In genomic region chr1:153404768-153405167, GRCh38 we compare ENCODE assay signal across 8 cellular contexts. TPM values are rescaled to one million over a fixed set of nuclear protein-coding genes. Genes with fewer than 3 reads are reported as not detected.
DNase-seq lines count a peak whose midpoint lies in the region; ATAC-seq and TF ChIP-seq lines count a peak whose summit lies in the region.

No MANE protein-coding gene starts in this region.

- no peak overlapping the region for H2BK15ac ChIP-seq in IMR-90 (ENCODE audit: low read depth, low read length)

- H3K27me3 Mint-ChIP-seq in CD4-positive, alpha-beta T cell, result peaks cover 16% of the 10 kb centered on the region
- peaks cover 14 to 30% (median 20%) of the 10 kb centered on the region in 5 donors for H3K27me3 Mint-ChIP-seq in naive thymus-derived CD4-positive, alpha-beta T cell

- H3K4ac ChIP-seq in IMR-90 (ENCODE audit: low read depth, low read length), result no peak overlapping the region

- H2BK120ac ChIP-seq in IMR-90 (ENCODE audit: low read depth, low read length), result no peak overlapping the region

- in situ Hi-C loops in IMR-90 (cut with MboI; ENCODE audit: low sequenced_read_pairs), result no loop called here

- no peak overlapping the region for H3K18ac ChIP-seq in IMR-90 (ENCODE audit: low read depth, low read length)

- H3K4me3 Mint-ChIP-seq in CD4-positive, alpha-beta T cell, result no peak overlapping the region
- H3K4me3 Mint-ChIP-seq in naive thymus-derived CD4-positive, alpha-beta T cell, result no peak overlapping the region

- no peak overlapping the region for H3K4me3 ChIP-seq in IMR-90 (ENCODE audit: insufficient read depth, low read depth, low read length)
- H3K4me3 ChIP-seq in naive thymus-derived CD4-positive, alpha-beta T cell (ENCODE audit: low read length), result no peak overlapping the region
- H3K4me3 ChIP-seq in upper lobe of left lung, result no peak overlapping the region

- no peak overlapping the region for H3K14ac ChIP-seq in IMR-90 (replicated peaks; ENCODE audit: low read depth, low read length)

- H2AK9ac ChIP-seq in IMR-90 (replicated peaks; ENCODE audit: low read depth, low read length, poor library complexity), result no peak overlapping the region

- H2BK20ac ChIP-seq in IMR-90 (ENCODE audit: low read depth, low read length), result no peak overlapping the region

- no peaks in the 10 kb centered on the region for H4K20me1 ChIP-seq in IMR-90 (ENCODE audit: insufficient read depth, low read length)

- no peaks in the 10 kb centered on the region for H3K9me1 ChIP-seq in IMR-90 (ENCODE audit: insufficient read depth, low read length)

- no peaks in the 10 kb centered on the region for H3K9me3 ChIP-seq in CD4-positive, alpha-beta T cell (ENCODE audit: control insufficient read depth, low read length)
- H3K9me3 ChIP-seq in IMR-90 (ENCODE audit: control insufficient read depth, insufficient read depth, low read length) (no peaks in the 10 kb centered on the region), upper lobe of left lung (no peaks in the 10 kb centered on the region)
- no peaks in the 10 kb centered on the region for H3K9me3 ChIP-seq in naive thymus-derived CD4-positive, alpha-beta T cell (ENCODE audit: control insufficient read depth in 2 of 3, low read length in 3 of 3)

- no peak overlapping the region for H2AK5ac ChIP-seq in IMR-90 (ENCODE audit: low read depth, low read length)

- peaks cover 2% of the 10 kb centered on the region for H3K9me3 Mint-ChIP-seq in CD4-positive, alpha-beta T cell
- peaks cover 0 to 14% (median 6%) of the 10 kb centered on the region in 11 donors for H3K9me3 Mint-ChIP-seq in naive thymus-derived CD4-positive, alpha-beta T cell

- H3K56ac ChIP-seq in IMR-90 (ENCODE audit: extremely low read depth, insufficient read depth, low read length), result no peak overlapping the region

- H2BK5ac ChIP-seq in IMR-90 (ENCODE audit: low read depth, low read length, poor library complexity, severe bottlenecking), result no peak overlapping the region

- H3K23ac ChIP-seq in IMR-90 (ENCODE audit: low read depth, low read length), result no peak overlapping the region

- no peak overlapping the region for H3K4me2 ChIP-seq in IMR-90 (ENCODE audit: low read depth, low read length)

- H3K4me1 ChIP-seq in IMR-90 (ENCODE audit: control insufficient read depth, insufficient read depth, low read length) (no peaks in the 10 kb centered on the region), upper lobe of left lung (no peaks in the 10 kb centered on the region)
- H3K4me1 ChIP-seq in naive thymus-derived CD4-positive, alpha-beta T cell (ENCODE audit: control insufficient read depth in 2 of 2, insufficient read depth in 2 of 2, low read length in 2 of 2), result no peaks in the 10 kb centered on the region

- no peak overlapping the region for H3K27ac Mint-ChIP-seq in CD4-positive, alpha-beta T cell
- no peak overlapping the region for H3K27ac Mint-ChIP-seq in naive thymus-derived CD4-positive, alpha-beta T cell

- intact Hi-C loops in CD4-positive, alpha-beta T cell (cut with DNase I, micrococcal nuclease), result loop anchor here (1.0 kb wide), 1 partner anchor 52 kb away; no protein-coding TSS in a partner anchor
- intact Hi-C loops in IMR-90 (cut with micrococcal nuclease), result no loop called here
- intact Hi-C loops in naive thymus-derived CD4-positive, alpha-beta T cell (cut with micrococcal nuclease), result loop anchor here (1.0 to 2.0 kb wide), 2 partner anchors 52 kb away; no protein-coding TSS in a partner anchor

- peak; percentile 65 for ATAC-seq in CD4-positive, alpha-beta T cell (ENCODE audit: poor library complexity)
- ATAC-seq in IMR-90 (ENCODE audit: low read depth), result no peak
- peak; percentile 88 for ATAC-seq in naive thymus-derived CD4-positive, alpha-beta T cell
- ATAC-seq in upper lobe of left lung (ENCODE audit: low FRiP score in 2 of 2), result peak; percentile 76 to 81
- ATAC-seq in GM19452 (IDR thresholded peaks at IDR 0.05; ENCODE audit: unreplicated experiment), result no peak

- H2AFZ ChIP-seq in IMR-90 (replicated peaks; ENCODE audit: low read length, poor library complexity), result no peak overlapping the region

- H4K8ac ChIP-seq in IMR-90 (ENCODE audit: low read depth in 2 of 2, low read length in 2 of 2), result no peak overlapping the region

- DNase-seq in CD4-positive, alpha-beta T cell, result peak; percentile 25 to 64 (median 38)
- DNase-seq in IMR-90 (no peak), dermis blood vessel endothelial cell (peak; percentile 11), upper lobe of left lung (peak; percentile 78 to 80), NCI-H2107 (lab: John Stamatoyannopoulos, UW) (no peak)
- peak; percentile 69 for DNase-seq in activated CD4-positive, CD25-positive, alpha-beta regulatory T cell treated with anti-CD3 and anti-CD28 coated beads, Interleukin-2, amount 50 U/mL, for 72 hours
- DNase-seq in naive thymus-derived CD4-positive, alpha-beta T cell, result peak; percentile 12 to 61 (median 40)

- no peak overlapping the region for H4K5ac ChIP-seq in IMR-90 (ENCODE audit: low read depth, low read length)

- H3K4me1 Mint-ChIP-seq in CD4-positive, alpha-beta T cell (ENCODE audit: low read depth), result peaks cover 10% of the 10 kb centered on the region
- peaks cover 0 to 25% (median 13%) of the 10 kb centered on the region in 7 donors for H3K4me1 Mint-ChIP-seq in naive thymus-derived CD4-positive, alpha-beta T cell

- POLR2A ChIA-PET in CD4-positive, alpha-beta T cell (lab: Charles Lee), result no interaction called here
- POLR2A ChIA-PET in IMR-90 (lab: Charles Lee; ENCODE audit: unreplicated experiment), result no interaction called here
- POLR2A ChIA-PET in naive thymus-derived CD4-positive, alpha-beta T cell (lab: Charles Lee), result no interaction called here

- no peak overlapping the region for H3K27ac ChIP-seq in CD4-positive, alpha-beta T cell (ENCODE audit: low read depth, low read length)
- H3K27ac ChIP-seq in IMR-90 (ENCODE audit: insufficient read depth, low read length), result no peak overlapping the region
- no peak overlapping the region for H3K27ac ChIP-seq in naive thymus-derived CD4-positive, alpha-beta T cell (ENCODE audit: low read depth, low read length)
- H3K27ac ChIP-seq in upper lobe of left lung, result no peak overlapping the region

- no peak overlapping the region for H3K9ac ChIP-seq in IMR-90 (ENCODE audit: low read depth, low read length)

- H3K36me3 Mint-ChIP-seq in CD4-positive, alpha-beta T cell (ENCODE audit: low read depth), result no peaks in the 10 kb centered on the region
- peaks cover 0 to 3% (median 0%) of the 10 kb centered on the region in 5 donors for H3K36me3 Mint-ChIP-seq in naive thymus-derived CD4-positive, alpha-beta T cell

- 30% methylated on average over 2 of the region's 15 CpGs; no CpG with 5 or more reads in 1 of the 2 experiments for WGBS in IMR-90 (ENCODE audit: extremely low coverage in 2 of 2, insufficient read length in 1 of 2), 2 experiments
- 37 to 39% methylated on average over 15 of the region's 15 CpGs for WGBS in upper lobe of left lung, 2 donors

- H3K36me3 ChIP-seq in IMR-90 (ENCODE audit: control insufficient read depth, insufficient read depth, low read length) (no peaks in the 10 kb centered on the region), upper lobe of left lung (no peaks in the 10 kb centered on the region)
- no peaks in the 10 kb centered on the region for H3K36me3 ChIP-seq in naive thymus-derived CD4-positive, alpha-beta T cell (ENCODE audit: control insufficient read depth in 2 of 3, insufficient read depth in 3 of 3, low read length in 3 of 3)

- TF ChIP-seq POLR2A in IMR-90 (IDR thresholded peaks at IDR 0.05; ENCODE audit: low read depth, low read length) (no peak), upper lobe of left lung (IDR thresholded peaks at IDR 0.05) (no peak)

- H3K27me3 ChIP-seq in CD4-positive, alpha-beta T cell (ENCODE audit: control insufficient read depth, insufficient read depth, low read length), result no peaks in the 10 kb centered on the region
- H3K27me3 ChIP-seq in IMR-90 (ENCODE audit: control insufficient read depth, insufficient read depth, low read length) (peaks cover 4% of the 10 kb centered on the region; the same call in 1 of the 2 replicates), upper lobe of left lung (no peaks in the 10 kb centered on the region)
- no peaks in the 10 kb centered on the region for H3K27me3 ChIP-seq in naive thymus-derived CD4-positive, alpha-beta T cell (ENCODE audit: control insufficient read depth in 2 of 2, insufficient read depth in 2 of 2, low read length in 2 of 2)

- TF ChIP-seq RAD21 in IMR-90 (IDR thresholded peaks at IDR 0.05; ENCODE audit: low read length), result no peak

- dilution Hi-C loops in IMR-90 (cut with HindIII; ENCODE audit: low sequenced_read_pairs, unreplicated experiment), result no loop called here

- TF ChIP-seq EP300 in upper lobe of left lung (IDR thresholded peaks at IDR 0.05), result no peak

- CTCF ChIA-PET in CD4-positive, alpha-beta T cell (lab: Charles Lee), result interaction anchor here (0.9 kb wide), 1 partner anchor 36 kb away, joined by 3 read pairs; no protein-coding TSS in a partner anchor
- CTCF ChIA-PET in IMR-90 (lab: Yijun Ruan, JAX), result interaction anchor here (0.6 kb wide), 1 partner anchor 68 kb away, joined by 3 read pairs; no protein-coding TSS in a partner anchor
- CTCF ChIA-PET in naive thymus-derived CD4-positive, alpha-beta T cell (lab: Charles Lee), result no interaction called here

- H3K79me1 ChIP-seq in IMR-90 (ENCODE audit: low read depth in 1 of 2, low read length in 2 of 2), result no peaks in the 10 kb centered on the region

- no peak overlapping the region for H4K91ac ChIP-seq in IMR-90 (ENCODE audit: insufficient read depth, low read depth, low read length)

- BruUV-seq in IMR-90 (replicated peaks; lab: Mats Ljungman, UMichigan), result no TSS peak

- TF ChIP-seq CTCF in CD4-positive, alpha-beta T cell (IDR thresholded peaks at IDR 0.05), result peak; percentile 64
- TF ChIP-seq CTCF in IMR-90 (conservative IDR thresholded peaks at IDR 0.05; ENCODE audit: low read depth, low read length), result peak; percentile 17; the same call in 1 of the 2 replicates
- peak; percentile 40 to 76 (median 65) for TF ChIP-seq CTCF in upper lobe of left lung (IDR thresholded peaks at IDR 0.05)

RNA-seq across cellular contexts. Expression of gene S100A7A, which starts 11.6 kb away (rescaled TPM):
- not detected for total RNA-seq in CD4-positive, alpha-beta T cell
- total RNA-seq in IMR-90 (2012; rRNA removed), result not detected in 2 replicates
- polyA plus RNA-seq in IMR-90 (2012; rRNA removed), result not detected in 2 replicates
- not detected in 2 replicates for polyA plus RNA-seq in IMR-90 (2012; cell fraction: cytosol; rRNA removed)
- polyA plus RNA-seq in IMR-90 (2012; cell fraction: nucleus; rRNA removed; ENCODE audit: low replicate concordance), result not detected in 2 replicates
- not detected in 2 replicates for total RNA-seq in dermis blood vessel endothelial cell
- not detected for total RNA-seq in naive thymus-derived CD4-positive, alpha-beta T cell
- not detected for polyA plus RNA-seq in naive thymus-derived CD4-positive, alpha-beta T cell
- not detected for total RNA-seq in upper lobe of left lung

RNA-seq across cellular contexts. Expression of gene S100A8, which starts 13.9 kb away (rescaled TPM):
- total RNA-seq in CD4-positive, alpha-beta T cell, result 10 to 100 TPM; 21.0 to 23.8 TPM
- total RNA-seq in IMR-90 (2012; rRNA removed) (not detected in 2 replicates), dermis blood vessel endothelial cell (not detected in 2 replicates), upper lobe of left lung (100 to 1,000 TPM in 4 of 6 donors, 10 to 100 TPM in 2; 49.2 to 842 (median 194) TPM)
- polyA plus RNA-seq in IMR-90 (2012; rRNA removed), result not detected in 2 replicates
- not detected in 2 replicates for polyA plus RNA-seq in IMR-90 (2012; cell fraction: cytosol; rRNA removed)
- not detected in 2 replicates for polyA plus RNA-seq in IMR-90 (2012; cell fraction: nucleus; rRNA removed; ENCODE audit: low replicate concordance)
- total RNA-seq in naive thymus-derived CD4-positive, alpha-beta T cell, result 1,000 to 10,000 TPM in 1 of 5 experiments, 100 to 1,000 TPM in 1, 1 to 10 TPM in 2, not detected in 1; 1.3 to 1,624 (median 61.2) TPM
- 10 to 100 TPM in 1 of 2 donors, 1 to 10 TPM in 1; 1.7 to 10.8 TPM for polyA plus RNA-seq in naive thymus-derived CD4-positive, alpha-beta T cell

RNA-seq across cellular contexts. Expression of gene S100A12, which starts 29.3 kb away (rescaled TPM):
- total RNA-seq in CD4-positive, alpha-beta T cell, result 1 to 10 TPM; 4.0 to 5.5 TPM
- total RNA-seq in IMR-90 (2012; rRNA removed), result not detected in 2 replicates
- not detected in 2 replicates for polyA plus RNA-seq in IMR-90 (2012; rRNA removed)
- not detected in 2 replicates for polyA plus RNA-seq in IMR-90 (2012; cell fraction: cytosol; rRNA removed)
- not detected in 2 replicates for polyA plus RNA-seq in IMR-90 (2012; cell fraction: nucleus; rRNA removed; ENCODE audit: low replicate concordance)
- not detected in 2 replicates for total RNA-seq in dermis blood vessel endothelial cell
- 100 to 1,000 TPM in 1 of 5 experiments, 10 to 100 TPM in 1, not detected in 3; 22.0 to 179 TPM for total RNA-seq in naive thymus-derived CD4-positive, alpha-beta T cell
- polyA plus RNA-seq in naive thymus-derived CD4-positive, alpha-beta T cell, result not detected
- total RNA-seq in upper lobe of left lung, result 10 to 100 TPM in 5 of 6 donors, 1 to 10 TPM in 1; 5.2 to 75.7 (median 32.1) TPM

RNA-seq across cellular contexts. Expression of gene S100A9, which starts 47.1 kb away (rescaled TPM):
- 10 to 100 TPM; 35.3 to 43.6 TPM for total RNA-seq in CD4-positive, alpha-beta T cell
- total RNA-seq in IMR-90 (2012; rRNA removed), result not detected in 2 replicates
- not detected in 2 replicates for polyA plus RNA-seq in IMR-90 (2012; rRNA removed)
- not detected in 2 replicates for polyA plus RNA-seq in IMR-90 (2012; cell fraction: cytosol; rRNA removed)
- not detected in 2 replicates for polyA plus RNA-seq in IMR-90 (2012; cell fraction: nucleus; rRNA removed; ENCODE audit: low replicate concordance)
- total RNA-seq in dermis blood vessel endothelial cell, result 0.19 and 0.51 TPM in 2 replicates
- total RNA-seq in naive thymus-derived CD4-positive, alpha-beta T cell, result 1,000 to 10,000 TPM in 1 of 5 experiments, 100 to 1,000 TPM in 1, 1 to 10 TPM in 2, not detected in 1; 8.3 to 2,269 (median 103) TPM
- 10 to 100 TPM in 1 of 2 donors, 1 to 10 TPM in 1; 9.0 to 22.8 TPM for polyA plus RNA-seq in naive thymus-derived CD4-positive, alpha-beta T cell
- 1,000 to 10,000 TPM in 1 of 6 donors, 100 to 1,000 TPM in 5; 133 to 1,125 (median 606) TPM for total RNA-seq in upper lobe of left lung

RNA-seq across cellular contexts. Expression of gene S100A7, which starts 55.7 kb away (rescaled TPM):
- not detected for total RNA-seq in CD4-positive, alpha-beta T cell
- total RNA-seq in IMR-90 (2012; rRNA removed), result not detected in 2 replicates
- polyA plus RNA-seq in IMR-90 (2012; rRNA removed), result not detected in 2 replicates
- polyA plus RNA-seq in IMR-90 (2012; cell fraction: cytosol; rRNA removed), result not detected in 2 replicates
- not detected in 2 replicates for polyA plus RNA-seq in IMR-90 (2012; cell fraction: nucleus; rRNA removed; ENCODE audit: low replicate concordance)
- total RNA-seq in dermis blood vessel endothelial cell, result not detected in 2 replicates
- not detected for total RNA-seq in naive thymus-derived CD4-positive, alpha-beta T cell
- polyA plus RNA-seq in naive thymus-derived CD4-positive, alpha-beta T cell, result not detected
- total RNA-seq in upper lobe of left lung, result not detected

Comparison
In these comparisons a context has a peak if more than half of its experiments do, and no peak if none do; other contexts are left out.
1. ATAC-seq: peak in CD4-positive, alpha-beta T cell (single experiment), naive thymus-derived CD4-positive, alpha-beta T cell (single experiment) and upper lobe of left lung (2 of 2); none in IMR-90 (single experiment) and GM19452 (single experiment).
2. DNase-seq: peak in CD4-positive, alpha-beta T cell (10 of 10), activated CD4-positive, CD25-positive, alpha-beta regulatory T cell treated with anti-CD3 and anti-CD28 coated beads, Interleukin-2, amount 50 U/mL, for 72 hours (single experiment), dermis blood vessel endothelial cell (single experiment), naive thymus-derived CD4-positive, alpha-beta T cell (9 of 9) and upper lobe of left lung (2 of 2); none in IMR-90 (single experiment) and NCI-H2107 (single experiment).
3. Peak in every context shown above with its lines, with median percentiles within 50 percentile points of each other: CTCF ChIP-seq.